Comparison of ENCODE assay signal across 11 cellular contexts in the genomic region with DNA sequence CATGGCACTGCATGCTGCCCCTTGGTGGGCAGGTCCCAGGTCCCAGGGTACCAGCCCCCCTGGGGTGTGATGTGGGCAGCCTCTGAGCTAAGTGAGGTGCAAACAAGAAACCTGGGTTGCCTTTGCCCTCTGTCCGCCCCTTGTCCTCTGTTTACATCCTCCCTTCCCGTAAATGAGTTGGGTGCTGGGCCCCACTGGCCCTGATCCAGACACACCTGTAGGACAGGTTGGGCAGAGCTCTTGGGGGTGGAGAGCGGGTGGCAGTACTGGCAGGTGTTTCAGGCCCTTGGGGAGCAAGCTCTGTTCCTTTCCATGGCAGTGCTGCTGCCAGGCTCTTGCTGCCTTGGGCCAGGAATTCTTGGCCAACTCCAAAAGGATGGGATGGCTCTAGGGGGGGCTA. TPM values are rescaled to one million over a fixed set of nuclear protein-coding genes. Genes with fewer than 3 reads are reported as not detected.
DNase-seq lines count a peak whose midpoint lies in the region; ATAC-seq and TF ChIP-seq lines count a peak whose summit lies in the region.
"Had no signal": no experiment of that assay in that cellular context is flagged by ENCODE, and none has a peak within 500 bp of the region (broad histone marks: within the 10 kb centered on the region; RNA-seq: fewer than 3 reads in every experiment).

No MANE protein-coding gene starts in this region.

- WGBS in urinary bladder = 86% methylated on average over 3 of the region's 3 CpGs

- no peaks in the 10 kb centered on the region for H3K27me3 ChIP-seq in PC-9 (ENCODE audit: insufficient read depth, low read depth)
- H3K27me3 ChIP-seq: dorsolateral prefrontal cortex had no signal

- H3K27ac ChIP-seq in PC-9 (peak overlapping the region; percentile 98), urinary bladder (ENCODE audit: low read depth) (peak overlapping the region; percentile 55)
- H3K27ac ChIP-seq: dorsolateral prefrontal cortex had no signal

- H3K79me2 ChIP-seq in PC-9 (ENCODE audit: low read depth) = no peaks in the 10 kb centered on the region

- CTCF ChIA-PET in PC-9 (lab: Charles Lee) = interaction anchor here (0.8 to 1.6 kb wide), 6 partner anchors 10 to 60 kb away, joined by 3 to 10 read pairs (median 4); no protein-coding TSS in a partner anchor

- no peaks in the 10 kb centered on the region for H3K9me3 ChIP-seq in PC-9 (ENCODE audit: insufficient read depth, low read depth)

- H2AFZ ChIP-seq in PC-9 = no peak overlapping the region

- DNase-seq in NCI-H1417 (lab: John Stamatoyannopoulos, UW) (peak; percentile 69 to 79 (median 71)), NCI-H1417 treated with DMSO at 0.1 percent for 48 hours (lab: John Stamatoyannopoulos, UW) (no peak), PC-9 (peak; percentile 95 to 97), left kidney (ENCODE audit: low read depth, low spot score) (peak; percentile 50), pons (ENCODE audit: low spot score) (no peak)
- no peak for DNase-seq in stimulated activated naive CD4-positive, alpha-beta T cell (lab: John Stamatoyannopoulos, UW)
- DNase-seq: dorsolateral prefrontal cortex, NCI-H524 treated with DMSO at 0.1 percent for 48 hours, T-helper 1 cell had no signal

- intact Hi-C loops in PC-9 (cut with micrococcal nuclease; ENCODE audit: unreplicated experiment) = loop anchor here (1.0 kb wide), 6 partner anchors 12 to 67 kb away; a partner anchor contains a TSS

- no peak for TF ChIP-seq CTCF in PC-9 (conservative IDR thresholded peaks at IDR 0.05)

- POLR2A ChIA-PET in PC-9 (lab: Charles Lee; ENCODE audit: unreplicated experiment) = interaction anchor here (0.5 to 2.5 kb wide), 13 partner anchors 8 to 1836 kb away, joined by 3 to 66 read pairs (median 13); a partner anchor contains a TSS

- peaks cover 55% of the 10 kb centered on the region for H3F3A ChIP-seq in PC-9 (ENCODE audit: insufficient read depth, low read depth)

- H3K4me3 ChIP-seq in PC-9 (peak overlapping the region; percentile 24; the same call in 1 of the 2 replicates), urinary bladder (ENCODE audit: low read depth, low read length) (no peak overlapping the region)
- H3K4me3 ChIP-seq: dorsolateral prefrontal cortex had no signal

- H4K20me1 ChIP-seq in PC-9 (ENCODE audit: insufficient read depth) = no peaks in the 10 kb centered on the region

- ATAC-seq in GM21528 (IDR thresholded peaks at IDR 0.05; ENCODE audit: low FRiP score, unreplicated experiment) = no peak

- H3K36me3 ChIP-seq in PC-9 (ENCODE audit: low read depth) (no peaks in the 10 kb centered on the region), urinary bladder (ENCODE audit: insufficient read depth) (no peaks in the 10 kb centered on the region)

- peak overlapping the region; percentile 76 for H3K4me2 ChIP-seq in PC-9

- BruUV-seq in PC-9 (replicated peaks; lab: Mats Ljungman, UMichigan) = no TSS peak

- H3K9me2 ChIP-seq in PC-9 (ENCODE audit: insufficient read depth) = no peaks in the 10 kb centered on the region

- peaks cover 78% of the 10 kb centered on the region for H3K4me1 ChIP-seq in PC-9 (replicated peaks; ENCODE audit: insufficient read depth)
- H3K4me1 ChIP-seq in urinary bladder (ENCODE audit: insufficient read depth) = no peaks in the 10 kb centered on the region

RNA-seq across cellular contexts. Expression of a gene that starts 35.8 kb away (rescaled TPM):
- total RNA-seq in PC-9 (2021) (295 and 318 TPM in 2 replicates), urinary bladder (123 TPM)
- polyA plus RNA-seq in urinary bladder = 120 TPM

Comparison
In these comparisons a context has a peak if more than half of its experiments do, and no peak if none do; other contexts are left out.
1. DNase-seq: peak in NCI-H1417 (3 of 3), PC-9 (2 of 2) and left kidney (single experiment); none in NCI-H1417 treated with DMSO at 0.1 percent for 48 hours (single experiment), pons (single experiment) and stimulated activated naive CD4-positive, alpha-beta T cell (0 of 6).